ENCODE assay signal across 15 cellular contexts in genomic region chr4:94419956-94420355, GRCh38. TPM values are rescaled to one million over a fixed set of nuclear protein-coding genes. Genes with fewer than 3 reads are reported as not detected.
DNase-seq lines count a peak whose midpoint lies in the region; ATAC-seq, FAIRE-seq and TF ChIP-seq lines count a peak whose summit lies in the region.
"Had no signal": no experiment of that assay in that cellular context is flagged by ENCODE, and none has a peak within 500 bp of the region (broad histone marks: within the 10 kb centered on the region; RNA-seq: fewer than 3 reads in every experiment).

No MANE protein-coding gene starts in this region.

- POLR2A ChIA-PET in PC-3 (lab: Charles Lee; ENCODE audit: unreplicated experiment): no interaction called here

- no peak overlapping the region for H3K4me3 ChIP-seq in PC-3 (ENCODE audit: low read length)
- H3K4me3 ChIP-seq in fibroblast of lung (replicated peaks in 1 of 4; ENCODE audit: control extremely low read depth in 1 of 4, insufficient read depth in 1 of 4, low read depth in 3 of 4, low read length in 4 of 4): no peak overlapping the region
- no peak overlapping the region for H3K4me3 ChIP-seq in mucosa of descending colon
- H3K4me3 ChIP-seq: uterus had no signal

- H3K27me3 ChIP-seq in PC-3 (ENCODE audit: low read length) (no peaks in the 10 kb centered on the region), fibroblast of lung (ENCODE audit: control insufficient read depth, insufficient read depth, low read length) (no peaks in the 10 kb centered on the region)
- H3K27me3 ChIP-seq: uterus had no signal

- H2AFZ ChIP-seq in PC-3 (ENCODE audit: low read length) (no peak overlapping the region), fibroblast of lung (ENCODE audit: low read length) (no peak overlapping the region)

- H4K20me1 ChIP-seq in PC-3 (ENCODE audit: low read length) (no peaks in the 10 kb centered on the region), fibroblast of lung (ENCODE audit: control insufficient read depth, extremely low read depth, insufficient read depth, low read length) (no peaks in the 10 kb centered on the region)

- H3K9me3 ChIP-seq in PC-3 (ENCODE audit: low read length) (no peaks in the 10 kb centered on the region), fibroblast of lung (ENCODE audit: control insufficient read depth, insufficient read depth, low read depth, low read length) (no peaks in the 10 kb centered on the region), mucosa of descending colon (no peaks in the 10 kb centered on the region)
- H3K9me3 ChIP-seq: uterus had no signal

- H3K9me2 ChIP-seq in PC-3 (replicated peaks; ENCODE audit: low read length): no peaks in the 10 kb centered on the region

- TF ChIP-seq CTCF in D721Med (IDR thresholded peaks at IDR 0.05; ENCODE audit: insufficient read depth, missing control alignments) (no peak), PC-3 (conservative IDR thresholded peaks at IDR 0.05; ENCODE audit: low read depth, low read length) (no peak), fibroblast of lung (conservative IDR thresholded peaks at IDR 0.05 in 1 of 2, IDR thresholded peaks at IDR 0.05 in 1 of 2; ENCODE audit: low read depth in 1 of 2, low read length in 2 of 2) (no peak), mucosa of descending colon (IDR thresholded peaks at IDR 0.05) (no peak)

- intact Hi-C loops in PC-3 (cut with micrococcal nuclease) (no loop called here), mucosa of descending colon (cut with DNase I, micrococcal nuclease) (no loop called here)

- FAIRE-seq in D721Med (lab: Jason Lieb, UNC): peak; percentile 70
- no peak for FAIRE-seq in urothelium cell line (lab: Jason Lieb, UNC)

- H3K79me2 ChIP-seq in PC-3 (ENCODE audit: low read length) (no peaks in the 10 kb centered on the region), fibroblast of lung (ENCODE audit: control insufficient read depth, insufficient read depth, low read length) (no peaks in the 10 kb centered on the region)

- H3K4me1 ChIP-seq in PC-3 (ENCODE audit: insufficient read depth, low read length): no peaks in the 10 kb centered on the region
- H3K4me1 ChIP-seq in fibroblast of lung (ENCODE audit: control insufficient read depth, extremely low read depth, insufficient read depth, low read length): no peaks in the 10 kb centered on the region
- H3K4me1 ChIP-seq in mucosa of descending colon (ENCODE audit: low read depth): no peaks in the 10 kb centered on the region
- H3K4me1 ChIP-seq: uterus had no signal

- CTCF ChIA-PET in PC-3 (lab: Charles Lee): no interaction called here

- no TSS peak for BruUV-seq in PC-3 (replicated peaks; lab: Mats Ljungman, UMichigan)

- H3K27ac ChIP-seq in PC-3 (ENCODE audit: low read length): no peak overlapping the region
- no peak overlapping the region for H3K27ac ChIP-seq in fibroblast of lung (ENCODE audit: insufficient read depth, low read length)
- H3K27ac ChIP-seq: KMS-11 had no signal

- DNase-seq in D721Med (ENCODE audit: insufficient read length, low spot score): no peak
- peak; percentile 11 for DNase-seq in PC-3
- DNase-seq in fibroblast of lung (ENCODE audit: low read depth in 2 of 2): peak; percentile 23 to 69
- DNase-seq in mucosa of descending colon: no peak
- DNase-seq in urothelium cell line (ENCODE audit: low spot score): no peak
- no peak for DNase-seq in stimulated activated CD4-positive, alpha-beta T cell treated with anti-CD3 and anti-CD28 coated beads, Interleukin-2, amount 100 ng/mL, for 24 hours
- DNase-seq: activated CD4-positive, alpha-beta memory T cell treated with anti-CD3 and anti-CD28 coated beads, Interleukin-2, amount 10 ng/mL, durations not matched to agents 7 days and 5 days; activated naive CD4-positive, alpha-beta T cell treated with anti-CD3 and anti-CD28 coated beads for 36 hours; H7; hippocampal formation; NCI-H2081 treated with DMSO at 0.1 percent for 48 hours; uterus had no signal

- no peaks in the 10 kb centered on the region for H3F3A ChIP-seq in PC-3 (ENCODE audit: low read length, unreplicated experiment)

- H3K9ac ChIP-seq in PC-3 (ENCODE audit: low read length): no peak overlapping the region
- no peak overlapping the region for H3K9ac ChIP-seq in fibroblast of lung (ENCODE audit: insufficient read depth, low read length)
- H3K9ac ChIP-seq: KMS-11 had no signal

- no peaks in the 10 kb centered on the region for H3K36me3 ChIP-seq in PC-3 (ENCODE audit: low read depth, low read length)
- no peaks in the 10 kb centered on the region for H3K36me3 ChIP-seq in fibroblast of lung (ENCODE audit: control insufficient read depth, insufficient read depth, low read length)
- no peaks in the 10 kb centered on the region for H3K36me3 ChIP-seq in mucosa of descending colon (ENCODE audit: low read depth)
- H3K36me3 ChIP-seq: uterus had no signal

- ATAC-seq in PC-3 (no peak), mucosa of descending colon (peak; percentile 33), GM19035 (IDR thresholded peaks at IDR 0.05; ENCODE audit: unreplicated experiment) (no peak), HG02870 (IDR thresholded peaks at IDR 0.05; ENCODE audit: unreplicated experiment) (no peak)

- H3K4me2 ChIP-seq in PC-3 (ENCODE audit: low read length) (no peak overlapping the region), fibroblast of lung (ENCODE audit: extremely low read depth, insufficient read depth, low read length) (no peak overlapping the region)
- H3K4me2 ChIP-seq: KMS-11 had no signal

RNA-seq across cellular contexts. Expression of gene PDLIM5, which starts 31.8 kb away (rescaled TPM):
- total RNA-seq in PC-3 (2014; rRNA removed) (30.7 and 57.8 TPM in 2 replicates), fibroblast of lung (24.9 and 28.4 TPM in 2 replicates), mucosa of descending colon (100 to 1,000 TPM; 137 to 183 (median 160) TPM)
- polyA plus RNA-seq in fibroblast of lung: 74.4 and 113 TPM in 2 replicates
- polyA plus RNA-seq in fibroblast of lung (2012): 28.5 and 51.1 TPM in 2 replicates
- polyA minus RNA-seq in fibroblast of lung (ENCODE audit: low replicate concordance): 122 and 161 TPM in 2 replicates

Comparison
In these comparisons a context has a peak if more than half of its experiments do, and no peak if none do; other contexts are left out.
1. DNase-seq: peak in PC-3 (single experiment) and fibroblast of lung (2 of 2); none in D721Med (single experiment), mucosa of descending colon (0 of 3), urothelium cell line (single experiment) and stimulated activated CD4-positive, alpha-beta T cell treated with anti-CD3 and anti-CD28 coated beads, Interleukin-2, amount 100 ng/mL, for 24 hours (0 of 2).